ENCODE assay signal across 8 cellular contexts in the genomic region with DNA sequence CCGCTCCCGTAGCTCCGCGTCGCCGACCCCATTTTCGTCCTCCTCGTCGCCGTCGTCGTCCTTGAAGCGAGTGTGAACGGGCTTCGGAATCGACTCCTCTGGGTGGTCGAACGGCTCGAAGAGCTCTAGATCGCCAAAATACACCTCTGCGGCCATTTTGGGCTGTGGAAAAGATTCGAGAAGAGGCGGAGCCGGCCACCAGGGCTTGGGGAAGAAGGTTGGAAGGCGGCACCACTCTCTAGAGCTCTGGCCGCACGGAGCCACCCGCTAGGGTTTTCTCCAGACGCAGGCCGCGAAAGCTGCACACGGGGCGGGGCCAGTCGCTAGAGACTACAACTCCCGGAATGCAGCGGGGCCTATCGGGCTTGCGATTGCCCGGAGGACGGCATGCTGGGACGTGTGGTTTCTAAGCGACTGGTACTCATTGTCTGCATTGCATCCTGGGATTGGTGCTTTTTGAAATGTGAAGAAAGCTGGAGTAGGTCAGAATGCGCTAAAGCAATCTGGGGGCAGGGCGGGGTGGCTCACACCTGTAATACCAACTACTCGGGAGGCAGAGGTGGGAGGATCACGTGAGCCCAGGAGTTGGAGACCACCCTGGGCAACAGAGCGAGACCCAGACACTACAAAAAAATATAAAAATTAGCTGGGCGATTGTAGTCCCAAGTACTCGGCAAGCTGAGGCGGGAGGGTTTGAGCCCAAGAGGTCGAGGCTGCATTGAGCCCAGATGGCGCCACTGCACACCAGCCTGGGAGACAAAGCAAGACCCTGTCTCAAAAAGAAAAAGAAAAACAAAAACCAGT. TPM values are rescaled to one million over a fixed set of nuclear protein-coding genes. Genes with fewer than 3 reads are reported as not detected.
DNase-seq lines count a peak whose midpoint lies in the region; ATAC-seq, FAIRE-seq and TF ChIP-seq lines count a peak whose summit lies in the region.

ZCCHC8 (minus strand) TSS at position 248 of the 804 bp plus-strand sequence; CDS start at position 156, 92 bp downstream.

- intact Hi-C loops in cardiac septum (cut with DNase I), result loop anchor here (1.0 kb wide), 1 partner anchor 26 kb away; the partner anchor contains the start of gene KNTC1

- H3K36me3 Mint-ChIP-seq in T-cell (peaks cover 24% of the 10 kb centered on the region), type B pancreatic cell (peaks cover 17% of the 10 kb centered on the region)

- no peaks in the 10 kb centered on the region for H3K9me3 Mint-ChIP-seq in T-cell
- H3K9me3 Mint-ChIP-seq in type B pancreatic cell, result no peaks in the 10 kb centered on the region

- H3K27ac ChIP-seq in adipose tissue (ENCODE audit: low read depth, low read length), result peak within 1 kb of the TSS; percentile 91

- H3K4me3 Mint-ChIP-seq in T-cell (peak within 1 kb of the TSS; percentile 96 to 97 (median 97)), type B pancreatic cell (peak within 1 kb of the TSS; percentile 94)

- TF ChIP-seq CTCF in type B pancreatic cell (conservative IDR thresholded peaks at IDR 0.05), result peak; percentile 45

- H3K27ac Mint-ChIP-seq in T-cell (peak within 1 kb of the TSS; percentile 89 to 98), type B pancreatic cell (peak within 1 kb of the TSS; percentile 97)

- TF ChIP-seq POLR2A in GM12891 (IDR thresholded peaks at IDR 0.05; ENCODE audit: low read depth, low read length), result peak; percentile 86

- 2 to 4% (median 2%) methylated on average over 52 of the region's 52 CpGs for WGBS in adipose tissue, 3 donors

- FAIRE-seq in GM12891 (lab: Jason Lieb, UNC), result peak; percentile 98

- POLR2A ChIA-PET in T-cell (lab: Charles Lee), result interaction anchor here (0.5 to 3.7 kb wide), 19 partner anchors 10 to 1598 kb away, joined by 3 to 34 read pairs (median 7); partner anchors contain the start of genes KNTC1 (in 2 of the 2), RSRC2 (in 2 of the 2), CCDC62 (in 1 of the 2) and DIABLO (in 1 of the 2)

- CTCF ChIA-PET in T-cell (lab: Charles Lee), result interaction anchor here in 1 of 2 donors (0.5 to 3.9 kb wide), 11 partner anchors 20 to 769 kb away, joined by 3 to 15 read pairs (median 4); partner anchors contain the start of genes DIABLO, KNTC1 and RSRC2

- ATAC-seq in HG02840 (IDR thresholded peaks at IDR 0.05; ENCODE audit: low FRiP score, unreplicated experiment) (peak; percentile 92), T-cell (replicated peaks in 1 of 4) (peak; percentile 93 to 97 (median 96))

- H3K27me3 Mint-ChIP-seq in T-cell (no peaks in the 10 kb centered on the region), type B pancreatic cell (no peaks in the 10 kb centered on the region)

- DNase-seq in GM12891 (ENCODE audit: insufficient read length, low spot score) (peak; percentile 76), NCI-H1436 treated with DMSO at 0.1 percent for 48 hours (lab: John Stamatoyannopoulos, UW) (peak; percentile 96), T-cell (peak; percentile 87 to 98 (median 95)), cardiac septum (ENCODE audit: low spot score) (peak; percentile 99), pons (ENCODE audit: low spot score) (peak; percentile 97), type B pancreatic cell (ENCODE audit: extremely low spot score, unreplicated experiment) (peak; percentile 97)

- H3K4me1 Mint-ChIP-seq in T-cell (peaks cover 41 to 42% (median 41%) of the 10 kb centered on the region in 3 donors), type B pancreatic cell (ENCODE audit: unreplicated experiment) (peaks cover 21% of the 10 kb centered on the region)

TF ChIP-seq in GM12891, 5 proteins besides CTCF, POLR2A, EP300 and RAD21:
- peak; percentile 34 for TF ChIP-seq PAX5 (IDR thresholded peaks at IDR 0.05; ENCODE audit: insufficient read depth, low read length, severe bottlenecking)
- peak; percentile 86 for TF ChIP-seq POLR2AphosphoS5 (IDR thresholded peaks at IDR 0.05; ENCODE audit: low read depth, low read length)
- TF ChIP-seq SPI1 (IDR thresholded peaks at IDR 0.05; ENCODE audit: low read depth, low read length), result no peak
- TF ChIP-seq POU2F2 (IDR thresholded peaks at IDR 0.05; ENCODE audit: low read depth, low read length), result peak; percentile 44; the same call in 1 of the 2 replicates
- peak; percentile 70; the same call in 1 of the 2 replicates for TF ChIP-seq TAF1 (IDR thresholded peaks at IDR 0.05; ENCODE audit: low read depth, low read length)

RNA-seq across cellular contexts. Expression of gene ZCCHC8, which starts in this region (rescaled TPM):
- polyA plus RNA-seq in GM12891 (2012; ENCODE audit: low read depth, missing spikeins), result 14.0 TPM
- 10 to 100 TPM; 41.9 to 49.5 (median 45.3) TPM for total RNA-seq in T-cell
- polyA plus RNA-seq in adipose tissue, result 10 to 100 TPM in 2 of 3 donors, 1 to 10 TPM in 1; 9.1 to 13.8 (median 11.3) TPM
- 10.1 TPM for total RNA-seq in cardiac septum
- 27.2 and 30.4 TPM in 2 replicates for total RNA-seq in type B pancreatic cell (ENCODE audit: low replicate concordance)

Comparison
In these comparisons a context has a peak if more than half of its experiments do, and no peak if none do; other contexts are left out.
1. Peak in every context shown above with its lines: DNase-seq, ATAC-seq and H3K27ac ChIP-seq.